9 cellular contexts compared by ENCODE assay signal in the genomic region with DNA sequence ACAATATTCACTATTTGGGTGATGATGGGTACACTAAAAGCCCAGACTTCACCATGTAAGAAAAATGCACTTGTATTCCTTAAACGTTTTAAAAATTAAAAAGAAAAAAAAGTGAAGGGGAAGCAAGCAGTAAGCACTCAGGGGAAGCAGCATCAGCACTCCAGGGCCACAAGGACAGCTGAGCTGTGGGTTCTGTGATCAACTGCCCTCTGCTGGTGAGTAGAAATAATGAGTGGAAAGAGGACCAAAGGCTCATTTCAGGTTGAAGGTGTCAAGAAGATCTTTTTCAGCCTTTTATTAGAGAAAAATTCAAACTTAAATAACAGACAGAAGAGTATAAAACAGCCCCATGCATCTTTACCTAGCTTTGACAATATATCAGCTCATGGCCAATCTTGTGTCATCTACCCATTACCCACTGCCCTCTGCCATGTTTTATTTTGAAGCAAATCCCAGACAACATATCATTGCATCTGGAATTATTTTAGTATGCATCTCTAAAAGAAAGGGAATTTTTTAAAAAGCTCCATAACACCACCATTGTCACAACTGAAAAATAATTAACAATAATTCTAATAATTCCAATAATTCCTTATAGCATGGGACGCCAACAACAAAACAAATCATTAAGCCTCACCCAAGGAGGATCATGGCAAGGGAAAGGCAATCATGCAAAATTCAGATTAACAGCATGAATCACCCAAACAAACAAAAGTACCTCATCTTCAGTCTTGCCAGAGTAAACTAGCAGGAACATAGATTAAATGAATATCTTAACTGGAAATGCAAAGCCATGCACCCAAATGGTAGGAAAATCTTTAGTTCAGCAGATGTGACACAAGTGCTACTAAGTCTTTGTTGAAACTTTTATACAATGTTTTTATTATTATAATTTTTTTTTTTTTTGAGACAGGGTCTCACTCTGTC. TPM values are rescaled to one million over a fixed set of nuclear protein-coding genes. Genes with fewer than 3 reads are reported as not detected.
A peak's percentile ranks its signal among the peaks of the same experiment; 100 is the strongest.
DNase-seq lines count a peak whose midpoint lies in the region; ATAC-seq and TF ChIP-seq lines count a peak whose summit lies in the region.
"Had no signal": no experiment of that assay in that cellular context is flagged by ENCODE, and none has a peak within 500 bp of the region (broad histone marks: within the 10 kb centered on the region; RNA-seq: fewer than 3 reads in every experiment).

No MANE protein-coding gene starts in this region.

- H3K9me3 Mint-ChIP-seq in CD14-positive monocyte (peaks cover 10 to 33% (median 28%) of the 10 kb centered on the region in 7 donors), MCF 10A (ENCODE audit: unreplicated experiment) (peaks cover 10% of the 10 kb centered on the region)
- H3K9me3 Mint-ChIP-seq in stimulated activated memory B cell treated with anti-CD40 and anti-IgM and Interleukin-4, amounts not matched to agents 10 μg/mL and 1 μg/mL and 100 μg/mL, for 72 hours, result peaks cover 12% of the 10 kb centered on the region

- H4K20me1 ChIP-seq in SK-N-SH (ENCODE audit: insufficient read depth), result no peaks in the 10 kb centered on the region

- peaks cover 35 to 68% of the 10 kb centered on the region in 2 experiments for H3K36me3 ChIP-seq in SK-N-SH (replicated peaks in 1 of 2; ENCODE audit: control insufficient read depth in 1 of 2, insufficient read depth in 2 of 2, low read length in 1 of 2)

- no peak overlapping the region for H3K27ac ChIP-seq in SK-N-SH (ENCODE audit: low read depth in 2 of 2, low read length in 1 of 2)
- H3K27ac ChIP-seq: SJSA1 had no signal

- peak; percentile 72 for TF ChIP-seq CTCF in CD14-positive monocyte (IDR thresholded peaks at IDR 0.05)
- peak; percentile 69 for TF ChIP-seq CTCF in SK-N-SH (IDR thresholded peaks at IDR 0.05)
- peak; percentile 71 for TF ChIP-seq CTCF in MCF 10A (IDR thresholded peaks at IDR 0.05; ENCODE audit: unreplicated experiment)

- H3K4me1 ChIP-seq in SK-N-SH (ENCODE audit: control insufficient read depth in 1 of 2, insufficient read depth in 2 of 2, low read depth in 1 of 2, low read length in 1 of 2), result no peaks in the 10 kb centered on the region
- H3K4me1 ChIP-seq: SJSA1 had no signal

- H3K27ac Mint-ChIP-seq in CD14-positive monocyte (no peak overlapping the region), MCF 10A (ENCODE audit: low read depth, unreplicated experiment) (no peak overlapping the region)
- H3K27ac Mint-ChIP-seq in stimulated activated memory B cell treated with anti-CD40 and anti-IgM and Interleukin-4, amounts not matched to agents 10 μg/mL and 1 μg/mL and 100 μg/mL, for 72 hours, result no peak overlapping the region

- CTCF ChIA-PET in SK-N-SH (lab: Yijun Ruan, JAX) (interaction anchor here (0.7 to 3.7 kb wide), 21 partner anchors 8 to 429 kb away, joined by 3 to 23 read pairs (median 4); no protein-coding TSS in a partner anchor), MCF 10A (lab: Yijun Ruan, JAX) (interaction anchor here (0.6 to 4.3 kb wide), 43 partner anchors 8 to 429 kb away, joined by 3 to 39 read pairs (median 4); no protein-coding TSS in a partner anchor)

- H3K79me2 ChIP-seq in SK-N-SH (ENCODE audit: insufficient read depth), result no peaks in the 10 kb centered on the region

- BruUV-seq in MCF 10A (replicated peaks; lab: Mats Ljungman, UMichigan), result no TSS peak

- DNase-seq in CD14-positive monocyte (ENCODE audit: low spot score) (no peak), KBM-7 (peak; percentile 65), SK-N-SH (peak; percentile 57), MCF 10A (ENCODE audit: unreplicated experiment) (peak; percentile 64), inferior parietal cortex (ENCODE audit: extremely low spot score) (peak; percentile 35)

- H3K4me1 Mint-ChIP-seq in CD14-positive monocyte (no peaks in the 10 kb centered on the region), MCF 10A (ENCODE audit: insufficient read depth, unreplicated experiment) (no peaks in the 10 kb centered on the region)
- H3K4me1 Mint-ChIP-seq in stimulated activated memory B cell treated with anti-CD40 and anti-IgM and Interleukin-4, amounts not matched to agents 10 μg/mL and 1 μg/mL and 100 μg/mL, for 72 hours, result no peaks in the 10 kb centered on the region

- H3K36me3 Mint-ChIP-seq in CD14-positive monocyte, result peaks cover 78 to 85% of the 10 kb centered on the region in 2 donors
- H3K36me3 Mint-ChIP-seq in MCF 10A (ENCODE audit: insufficient read depth, unreplicated experiment), result peaks cover 58% of the 10 kb centered on the region
- H3K36me3 Mint-ChIP-seq in stimulated activated memory B cell treated with anti-CD40 and anti-IgM and Interleukin-4, amounts not matched to agents 10 μg/mL and 1 μg/mL and 100 μg/mL, for 72 hours, result peaks cover 84% of the 10 kb centered on the region

- TF ChIP-seq EP300 in SK-N-SH (IDR thresholded peaks at IDR 0.05; ENCODE audit: borderline replicate concordance in 1 of 2, low read depth in 1 of 2, low read length in 1 of 2), result no peak

- no peak overlapping the region for H3K4me3 Mint-ChIP-seq in CD14-positive monocyte
- no peak overlapping the region for H3K4me3 Mint-ChIP-seq in MCF 10A (ENCODE audit: unreplicated experiment)
- H3K4me3 Mint-ChIP-seq in stimulated activated memory B cell treated with anti-CD40 and anti-IgM and Interleukin-4, amounts not matched to agents 10 μg/mL and 1 μg/mL and 100 μg/mL, for 72 hours, result no peak overlapping the region

- no peak overlapping the region for H2AFZ ChIP-seq in SK-N-SH (ENCODE audit: low read depth)

- 51% methylated on average over 2 of the region's 2 CpGs for WGBS in SK-N-SH (ENCODE audit: low lambda C conversion rate)

- no peak overlapping the region for H3K4me2 ChIP-seq in SK-N-SH

- in situ Hi-C loops in KBM-7 (cut with MboI; ENCODE audit: low pct_unique_long_range_greater_than_20kb, low sequenced_read_pairs), result loop anchor here (25.0 kb wide), 1 partner anchor 417 kb away; no protein-coding TSS in a partner anchor

- H3K9me3 ChIP-seq in SK-N-SH, result peaks cover 3% of the 10 kb centered on the region; the same call in 1 of the 2 replicates

- ATAC-seq in GM18511 (IDR thresholded peaks at IDR 0.05; ENCODE audit: unreplicated experiment) (peak; percentile 60), HG03457 (IDR thresholded peaks at IDR 0.05; ENCODE audit: unreplicated experiment) (no peak)
- peak; percentile 76 for ATAC-seq in stimulated activated memory B cell treated with anti-CD40 and anti-IgM and Interleukin-4, amounts not matched to agents 10 μg/mL and 1 μg/mL and 100 μg/mL, for 72 hours

- POLR2A ChIA-PET in SK-N-SH (lab: Yijun Ruan, JAX) (interaction anchor here (0.6 kb wide), 1 partner anchor 150 kb away, joined by 3 read pairs; no protein-coding TSS in a partner anchor), MCF 10A (lab: Yijun Ruan, JAX) (interaction anchor here (0.9 to 1.6 kb wide), 3 partner anchors 13 to 33 kb away, joined by 3 to 6 read pairs (median 6); no protein-coding TSS in a partner anchor)

- peak; percentile 70 for TF ChIP-seq RAD21 in SK-N-SH (IDR thresholded peaks at IDR 0.05; ENCODE audit: low read length)

- H3K27me3 ChIP-seq in SK-N-SH (ENCODE audit: insufficient read depth), result no peaks in the 10 kb centered on the region
- H3K27me3 ChIP-seq: SJSA1 had no signal

- no peaks in the 10 kb centered on the region for H3F3A ChIP-seq in SK-N-SH (replicated peaks; ENCODE audit: insufficient read depth)

- intact Hi-C loops in CD14-positive monocyte (cut with micrococcal nuclease) (loop anchor here in 1 of 2 donors (10.0 kb wide), 1 partner anchor 429 kb away; no protein-coding TSS in a partner anchor), MCF 10A (cut with micrococcal nuclease) (loop anchor here (1.0 to 10.0 kb wide), 6 partner anchors 30 to 425 kb away; no protein-coding TSS in a partner anchor)

- H3K27me3 Mint-ChIP-seq in CD14-positive monocyte (ENCODE audit: low read depth in 3 of 3) (no peaks in the 10 kb centered on the region), MCF 10A (ENCODE audit: insufficient read depth, unreplicated experiment) (no peaks in the 10 kb centered on the region)
- no peaks in the 10 kb centered on the region for H3K27me3 Mint-ChIP-seq in stimulated activated memory B cell treated with anti-CD40 and anti-IgM and Interleukin-4, amounts not matched to agents 10 μg/mL and 1 μg/mL and 100 μg/mL, for 72 hours

- H3K4me3 ChIP-seq in SK-N-SH (ENCODE audit: low read depth in 2 of 2, low read length in 1 of 2), result no peak overlapping the region
- H3K4me3 ChIP-seq: SJSA1 had no signal

- no peaks in the 10 kb centered on the region for H3K9me2 ChIP-seq in SK-N-SH

- no peak overlapping the region for H3K9ac ChIP-seq in SK-N-SH

TF ChIP-seq in SK-N-SH, 30 proteins besides CTCF, POLR2A, EP300 and RAD21:
- TF ChIP-seq SMC3 (IDR thresholded peaks at IDR 0.05; ENCODE audit: low read depth, low read length) (peak; percentile 66), SIN3A (IDR thresholded peaks at IDR 0.05; ENCODE audit: borderline replicate concordance, low read depth, low read length) (no peak), TAF1 (IDR thresholded peaks at IDR 0.05; ENCODE audit: borderline replicate concordance, low read depth, low read length) (no peak)

RNA-seq across cellular contexts. Expression of a gene that starts 42.4 kb away (rescaled TPM):
- polyA plus RNA-seq in CD14-positive monocyte, result 1 to 10 TPM; 3.7 to 5.0 TPM
- 14.3 and 16.6 TPM in 2 replicates for polyA plus RNA-seq in SK-N-SH (2012; rRNA removed)
- polyA plus RNA-seq in SK-N-SH (2012; cell fraction: cytosol; rRNA removed), result 11.1 and 11.8 TPM in 2 replicates
- 27.7 and 40.7 TPM in 2 replicates for polyA plus RNA-seq in SK-N-SH (2012; cell fraction: nucleus; rRNA removed)
- 19.8 and 26.2 TPM in 2 replicates for total RNA-seq in MCF 10A (2022)
